8 cellular contexts compared by ENCODE assay signal in genomic region chr1:158248122-158248521, GRCh38.
DNase-seq lines count a peak whose midpoint lies in the region; ATAC-seq and TF ChIP-seq lines count a peak whose summit lies in the region.

No MANE protein-coding gene starts in this region.

- no peaks in the 10 kb centered on the region for H4K20me1 ChIP-seq in SU-DHL-6 (ENCODE audit: low read depth, low read length)

- no peak overlapping the region for H3K4me3 ChIP-seq in SU-DHL-6 (ENCODE audit: insufficient read depth, low read length, poor library complexity, severe bottlenecking)

- no peaks in the 10 kb centered on the region for H3K27me3 ChIP-seq in SU-DHL-6 (ENCODE audit: low read length)

- no peaks in the 10 kb centered on the region for H3K36me3 ChIP-seq in SU-DHL-6 (ENCODE audit: low read length)

- H3K4me2 ChIP-seq in SU-DHL-6 (ENCODE audit: low read depth, low read length, poor library complexity, severe bottlenecking) = peak overlapping the region; percentile 33

- H3K27ac ChIP-seq in SU-DHL-6 (ENCODE audit: low read depth, low read length) = no peak overlapping the region

- no peaks in the 10 kb centered on the region for H3F3A ChIP-seq in SU-DHL-6 (ENCODE audit: insufficient read depth)

- DNase-seq in midbrain (lab: John Stamatoyannopoulos, UW) (peak; percentile 11), ecto neural progenitor cell (ENCODE audit: low spot score) (no peak), NCI-H2196 (lab: John Stamatoyannopoulos, UW; ENCODE audit: unreplicated experiment) (no peak), DMS 273 (lab: John Stamatoyannopoulos, UW; ENCODE audit: unreplicated experiment) (no peak)

- H3K9ac ChIP-seq in SU-DHL-6 (ENCODE audit: low read length) = no peak overlapping the region

- H2AFZ ChIP-seq in SU-DHL-6 (ENCODE audit: low read depth, low read length, severe bottlenecking) = no peak overlapping the region

- no peaks in the 10 kb centered on the region for H3K9me2 ChIP-seq in SU-DHL-6 (replicated peaks; ENCODE audit: insufficient read depth, low read length)

- TF ChIP-seq CTCF in SU-DHL-6 (IDR thresholded peaks at IDR 0.05; ENCODE audit: insufficient read depth, low read length, poor library complexity, severe bottlenecking) = no peak

- ATAC-seq in GM18502 (IDR thresholded peaks at IDR 0.05; ENCODE audit: poor library complexity, unreplicated experiment) (peak; percentile 77), HG02759 (IDR thresholded peaks at IDR 0.05; ENCODE audit: unreplicated experiment) (peak; percentile 73), HG02588 (IDR thresholded peaks at IDR 0.05; ENCODE audit: unreplicated experiment) (no peak)

- no peaks in the 10 kb centered on the region for H3K79me2 ChIP-seq in SU-DHL-6 (ENCODE audit: insufficient read depth, low read length)

- H3K9me3 ChIP-seq in SU-DHL-6 (ENCODE audit: insufficient read depth, low read length) = no peaks in the 10 kb centered on the region
